In the genomic region with DNA sequence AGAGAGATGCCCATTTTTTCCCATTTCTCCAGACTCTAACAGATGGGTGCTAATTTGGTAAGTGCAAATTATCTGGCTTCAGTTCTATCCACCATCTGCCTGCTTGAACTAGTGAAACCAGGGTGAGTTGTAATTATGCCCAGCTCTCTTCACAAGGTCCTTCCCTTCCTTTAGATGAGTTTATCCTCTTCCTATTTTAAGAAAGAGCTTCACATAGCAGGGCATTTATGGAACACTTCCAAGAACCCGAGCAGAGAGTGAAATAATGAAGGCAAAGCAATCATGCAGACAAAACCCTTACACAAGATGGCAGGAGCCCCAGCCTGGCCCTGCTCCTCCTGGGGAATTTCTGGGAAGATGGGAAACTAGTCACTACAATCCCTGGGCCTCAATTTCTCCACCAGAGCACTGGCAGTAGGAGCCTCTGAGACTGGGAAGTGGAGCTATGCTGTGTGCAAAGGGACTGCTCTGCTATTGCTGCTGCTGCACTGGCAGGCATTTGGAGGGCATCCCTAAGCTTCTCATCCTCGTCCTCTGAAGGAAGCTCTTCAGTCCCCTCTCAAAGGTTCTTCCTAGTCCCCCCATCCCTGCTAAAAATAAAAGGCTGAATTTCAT, we compare ENCODE assay signal across 21 cellular contexts. TPM values are rescaled to one million over a fixed set of nuclear protein-coding genes. Genes with fewer than 3 reads are reported as not detected.
DNase-seq lines count a peak whose midpoint lies in the region; ATAC-seq lines count a peak whose summit lies in the region.
"Had no signal": no experiment of that assay in that cellular context is flagged by ENCODE, and none has a peak within 500 bp of the region (broad histone marks: within the 10 kb centered on the region; RNA-seq: fewer than 3 reads in every experiment).

No MANE protein-coding gene starts in this region.

- DNase-seq in G401 (ENCODE audit: low spot score) = peak; percentile 98
- peak; percentile 56 for DNase-seq in NCI-H2227 (lab: John Stamatoyannopoulos, UW; ENCODE audit: unreplicated experiment)
- peak; percentile 56 for DNase-seq in astrocyte of the hippocampus (ENCODE audit: low read depth, low spot score)
- DNase-seq in left ventricle myocardium superior = no peak
- no peak for DNase-seq in activated naive CD4-positive, alpha-beta T cell (lab: John Stamatoyannopoulos, UW)
- no peak for DNase-seq in COR-L47 (lab: John Stamatoyannopoulos, UW)
- DNase-seq: ACHN; AML-193; Caco-2; DMS79 treated with DMSO at 0.1 percent for 48 hours; KG1; NCI-H1436 treated with DMSO at 0.1 percent for 48 hours; NCI-H2107; NCI-H510A; NK-92 treated with Interleukin-12 subunit alpha and Interleukin-12 subunit beta, amount 100 ng/mL, for 24 hours; T-helper 17 cell had no signal

- ATAC-seq in left ventricle myocardium superior = peak; percentile 88
- ATAC-seq in GM21360 (IDR thresholded peaks at IDR 0.05; ENCODE audit: unreplicated experiment) = no peak
- ATAC-seq in GM19328 (IDR thresholded peaks at IDR 0.05; ENCODE audit: unreplicated experiment) = no peak
- ATAC-seq: GM12878, HepG2, T-helper 17 cell had no signal

- intact Hi-C loops in left ventricle myocardium superior (cut with micrococcal nuclease) = no loop called here

- in situ Hi-C loops in G401 (cut with HindIII; ENCODE audit: low sequenced_read_pairs) = no loop called here

RNA-seq across cellular contexts. Expression of a gene that starts 33.7 kb away (rescaled TPM):
- total RNA-seq in G401 (2014; rRNA removed; shearing (Covaris generic)) = under 0.01 TPM in 1 of 2 replicates, not detected in the other
- 19.2 TPM for total RNA-seq in left ventricle myocardium superior
- total RNA-seq: OCI-LY7 had no signal

Comparison
In these comparisons a context has a peak if more than half of its experiments do, and no peak if none do; other contexts are left out.
1. DNase-seq: peak in G401 (single experiment), NCI-H2227 (single experiment) and astrocyte of the hippocampus (single experiment); none in left ventricle myocardium superior (single experiment), activated naive CD4-positive, alpha-beta T cell (0 of 4) and COR-L47 (single experiment).
2. RNA of a gene that starts 33.7 kb away (total RNA-seq): 19.2 TPM in left ventricle myocardium superior (single experiment); under 0.01 TPM in G401; every median in the first group is over 10 times any median in the second.